22 cellular contexts compared by ENCODE assay signal in the genomic region with DNA sequence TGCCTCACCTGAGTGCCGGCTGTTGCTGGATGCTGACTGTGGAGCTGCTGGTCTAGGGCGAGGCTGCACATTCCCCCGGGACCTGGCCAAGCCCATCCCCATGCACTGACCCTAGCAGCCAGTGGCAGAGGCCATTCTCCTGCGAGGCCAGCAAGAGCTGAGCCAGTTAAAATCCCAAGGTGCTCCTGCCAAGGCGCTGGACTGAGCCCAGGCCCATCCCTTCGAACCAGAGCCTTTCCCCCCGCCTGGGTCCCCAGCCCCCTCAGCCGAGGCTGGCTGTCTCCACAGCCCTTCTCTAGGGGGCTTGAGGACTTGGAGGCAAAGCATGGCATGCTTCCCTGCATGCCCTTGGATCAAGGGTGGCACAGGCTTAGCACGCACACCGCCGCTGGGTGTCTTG. TPM values are rescaled to one million over a fixed set of nuclear protein-coding genes. Genes with fewer than 3 reads are reported as not detected.
DNase-seq lines count a peak whose midpoint lies in the region; ATAC-seq and TF ChIP-seq lines count a peak whose summit lies in the region.
"Had no signal": no experiment of that assay in that cellular context is flagged by ENCODE, and none has a peak within 500 bp of the region (broad histone marks: within the 10 kb centered on the region; RNA-seq: fewer than 3 reads in every experiment).

No MANE protein-coding gene starts in this region.

- H3K4me3 ChIP-seq in right cardiac atrium (ENCODE audit: low read length) (peak overlapping the region; percentile 40), mesodermal cell (ENCODE audit: extremely low read depth, insufficient read depth, low read length, poor library complexity, severe bottlenecking) (peak overlapping the region; percentile 49), upper lobe of right lung (peak overlapping the region; percentile 54)
- H3K4me3 ChIP-seq: GM12878, GM23248 had no signal

- intact Hi-C loops in right cardiac atrium (cut with DNase I) (loop anchor here in 1 of 4 donors (5.0 kb wide), 1 partner anchor 46 kb away; no protein-coding TSS in a partner anchor), left ventricle myocardium superior (cut with micrococcal nuclease) (no loop called here), upper lobe of right lung (cut with DNase I) (no loop called here), Calu3 (cut with micrococcal nuclease; ENCODE audit: unreplicated experiment) (no loop called here)

- H3K4me1 Mint-ChIP-seq in stimulated activated naive CD8-positive, alpha-beta T cell treated with anti-CD3 and anti-CD28 coated beads, Interleukin-15, amount 100 ng/mL, for 72 hours = peaks cover 41% of the 10 kb centered on the region
- no peaks in the 10 kb centered on the region for H3K4me1 Mint-ChIP-seq in Calu3 (ENCODE audit: low read depth, unreplicated experiment)

- no peaks in the 10 kb centered on the region for H3K9me3 Mint-ChIP-seq in stimulated activated naive CD8-positive, alpha-beta T cell treated with anti-CD3 and anti-CD28 coated beads, Interleukin-15, amount 100 ng/mL, for 72 hours
- H3K9me3 Mint-ChIP-seq in Calu3 (ENCODE audit: low read depth, unreplicated experiment) = no peaks in the 10 kb centered on the region

- no peak for ATAC-seq in right cardiac atrium
- ATAC-seq in left ventricle myocardium superior = no peak
- ATAC-seq in upper lobe of right lung = no peak
- no peak for ATAC-seq in stimulated activated naive CD8-positive, alpha-beta T cell treated with anti-CD3 and anti-CD28 coated beads, Interleukin-15, amount 100 ng/mL, for 72 hours
- ATAC-seq in HG02852 (IDR thresholded peaks at IDR 0.05; ENCODE audit: unreplicated experiment) = no peak
- ATAC-seq: GM12878, PC-3 had no signal

- H3K4me3 Mint-ChIP-seq in stimulated activated naive CD8-positive, alpha-beta T cell treated with anti-CD3 and anti-CD28 coated beads, Interleukin-15, amount 100 ng/mL, for 72 hours = no peak overlapping the region
- H3K4me3 Mint-ChIP-seq in Calu3 (ENCODE audit: low read depth, unreplicated experiment) = no peak overlapping the region

- no peak overlapping the region for H3K27ac Mint-ChIP-seq in stimulated activated naive CD8-positive, alpha-beta T cell treated with anti-CD3 and anti-CD28 coated beads, Interleukin-15, amount 100 ng/mL, for 72 hours
- H3K27ac Mint-ChIP-seq in Calu3 (ENCODE audit: unreplicated experiment) = no peak overlapping the region

- peaks cover 28% of the 10 kb centered on the region for H3K27me3 Mint-ChIP-seq in stimulated activated naive CD8-positive, alpha-beta T cell treated with anti-CD3 and anti-CD28 coated beads, Interleukin-15, amount 100 ng/mL, for 72 hours
- H3K27me3 Mint-ChIP-seq in Calu3 (ENCODE audit: unreplicated experiment) = peaks cover 46% of the 10 kb centered on the region

- no peaks in the 10 kb centered on the region for H3K36me3 Mint-ChIP-seq in Calu3 (ENCODE audit: insufficient read depth, unreplicated experiment)

- DNase-seq in right cardiac atrium (peak in 1 of 3 donors; percentile 72), left ventricle myocardium superior (no peak), upper lobe of right lung (no peak), Calu3 (no peak)
- DNase-seq in stimulated activated naive CD8-positive, alpha-beta T cell treated with anti-CD3 and anti-CD28 coated beads, Interleukin-15, amount 100 ng/mL, for 72 hours = no peak
- DNase-seq: DMS153, GF-D8, GM23248, KG1, MV-4-11, NCI-H1694 treated with DMSO at 0.1 percent for 48 hours, NCI-H2107, NCI-H2227 treated with DMSO at 0.1 percent for 48 hours, NCI-H524 treated with DMSO at 0.1 percent for 48 hours, PC-3 had no signal

- H3K27me3 ChIP-seq in right cardiac atrium (ENCODE audit: control insufficient read depth, insufficient read depth) = no peaks in the 10 kb centered on the region
- peaks cover 12% of the 10 kb centered on the region for H3K27me3 ChIP-seq in upper lobe of right lung

- H3K27ac ChIP-seq in right cardiac atrium (ENCODE audit: low read length) = no peak overlapping the region
- H3K27ac ChIP-seq in cingulate gyrus (ENCODE audit: low read depth, low read length) = peak overlapping the region; percentile 29
- no peak overlapping the region for H3K27ac ChIP-seq in mesodermal cell (ENCODE audit: low read depth, low read length, severe bottlenecking)
- H3K27ac ChIP-seq in upper lobe of right lung = no peak overlapping the region
- H3K27ac ChIP-seq: C4-2B, GM23248 had no signal

- H3K36me3 ChIP-seq in mesodermal cell (ENCODE audit: control insufficient read depth, insufficient read depth, low read length) (peaks cover 36% of the 10 kb centered on the region), upper lobe of right lung (no peaks in the 10 kb centered on the region)

- TF ChIP-seq CTCF in upper lobe of right lung (IDR thresholded peaks at IDR 0.05) (no peak), Calu3 (IDR thresholded peaks at IDR 0.05; ENCODE audit: unreplicated experiment) (no peak)

- 74% methylated on average over 11 of the region's 11 CpGs for WGBS in right cardiac atrium
- 92 to 96% methylated on average over 8 to 9 of the region's 11 CpGs for WGBS in mesodermal cell (ENCODE audit: insufficient coverage in 2 of 2), 2 experiments

- no TSS peak for BruUV-seq in Calu3 (replicated peaks; lab: Mats Ljungman, UMichigan)

- H3K4me1 ChIP-seq in right cardiac atrium (ENCODE audit: control insufficient read depth, insufficient read depth, low read length) = peaks cover 2% of the 10 kb centered on the region
- peaks cover 48% of the 10 kb centered on the region for H3K4me1 ChIP-seq in mesodermal cell (ENCODE audit: control insufficient read depth, insufficient read depth, low read length, poor library complexity, severe bottlenecking)
- peaks cover 28% of the 10 kb centered on the region for H3K4me1 ChIP-seq in upper lobe of right lung

- H3K9me3 ChIP-seq in right cardiac atrium (ENCODE audit: control insufficient read depth, low read length) (no peaks in the 10 kb centered on the region), mesodermal cell (ENCODE audit: control insufficient read depth, low read length) (no peaks in the 10 kb centered on the region), upper lobe of right lung (no peaks in the 10 kb centered on the region)

- CTCF ChIA-PET in Calu3 (lab: Charles Lee) = no interaction called here

RNA-seq across cellular contexts. Expression of a gene that starts 1.6 kb away (rescaled TPM):
- 10 to 100 TPM; 30.3 to 90.2 (median 47.1) TPM for total RNA-seq in right cardiac atrium
- polyA plus RNA-seq in right cardiac atrium = 37.3 TPM
- total RNA-seq in left ventricle myocardium superior = 5.1 TPM
- polyA plus RNA-seq in mesodermal cell (2013, experiment 1 of 2) = 30.7 TPM
- polyA plus RNA-seq in mesodermal cell (2013, experiment 2 of 2) = 30.4 TPM
- total RNA-seq in upper lobe of right lung = 17.4 TPM
- 0.14 TPM in 1 of 2 replicates, not detected in the other for total RNA-seq in Calu3 (2022)
- total RNA-seq: Daoy, GM12878, PC-3 had no signal
- polyA plus RNA-seq: GM23248 had no signal

RNA-seq across cellular contexts. Expression of a gene that starts 11.3 kb away (rescaled TPM):
- total RNA-seq in right cardiac atrium (not detected), left ventricle myocardium superior (not detected), upper lobe of right lung (not detected), Calu3 (2022) (not detected in 2 replicates)
- not detected for polyA plus RNA-seq in right cardiac atrium
- not detected for polyA plus RNA-seq in mesodermal cell (2013, experiment 1 of 2)
- polyA plus RNA-seq in mesodermal cell (2013, experiment 2 of 2) = not detected
- total RNA-seq: A673, Daoy, GM12878, GM23248, PC-3 had no signal
- polyA plus RNA-seq: GM12878, GM23248 had no signal

RNA-seq across cellular contexts. Expression of a gene that starts 57.2 kb away (rescaled TPM):
- 1 to 10 TPM; 1.7 to 4.0 (median 3.6) TPM for total RNA-seq in right cardiac atrium
- polyA plus RNA-seq in right cardiac atrium = 3.7 TPM
- total RNA-seq in left ventricle myocardium superior = 2.4 TPM
- polyA plus RNA-seq in mesodermal cell (2013, experiment 1 of 2) = 18.3 TPM
- polyA plus RNA-seq in mesodermal cell (2013, experiment 2 of 2) = 15.1 TPM
- 11.4 TPM for total RNA-seq in upper lobe of right lung
- 9.3 and 11.6 TPM in 2 replicates for total RNA-seq in Calu3 (2022)
